In the genomic region with DNA sequence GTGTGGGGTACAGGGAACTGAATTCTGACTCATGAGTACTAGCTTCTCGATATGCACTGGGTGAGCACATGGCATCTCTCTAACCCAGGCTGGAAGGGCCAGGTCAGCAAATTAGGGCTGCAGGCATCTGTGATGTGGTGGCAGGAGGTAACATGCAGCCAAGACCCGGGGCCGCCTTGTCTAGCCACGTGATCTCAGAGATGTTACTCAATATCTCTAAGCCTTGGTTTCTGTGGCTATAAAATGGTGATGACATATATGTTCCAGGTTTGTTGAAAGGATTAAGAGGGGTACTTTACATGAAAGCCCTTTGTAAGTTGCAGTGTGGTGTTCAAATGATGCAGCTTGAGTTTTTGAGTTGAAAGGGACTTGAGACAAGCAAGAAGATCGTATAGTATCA, we compare ENCODE assay signal across 1 cellular context.
TF ChIP-seq lines count a peak whose summit lies in the region.

No MANE protein-coding gene starts in this region.

TF ChIP-seq in K562, 482 proteins besides CTCF, POLR2A, EP300 and RAD21 (continued from another document):
- TF ChIP-seq, protein P1, sequence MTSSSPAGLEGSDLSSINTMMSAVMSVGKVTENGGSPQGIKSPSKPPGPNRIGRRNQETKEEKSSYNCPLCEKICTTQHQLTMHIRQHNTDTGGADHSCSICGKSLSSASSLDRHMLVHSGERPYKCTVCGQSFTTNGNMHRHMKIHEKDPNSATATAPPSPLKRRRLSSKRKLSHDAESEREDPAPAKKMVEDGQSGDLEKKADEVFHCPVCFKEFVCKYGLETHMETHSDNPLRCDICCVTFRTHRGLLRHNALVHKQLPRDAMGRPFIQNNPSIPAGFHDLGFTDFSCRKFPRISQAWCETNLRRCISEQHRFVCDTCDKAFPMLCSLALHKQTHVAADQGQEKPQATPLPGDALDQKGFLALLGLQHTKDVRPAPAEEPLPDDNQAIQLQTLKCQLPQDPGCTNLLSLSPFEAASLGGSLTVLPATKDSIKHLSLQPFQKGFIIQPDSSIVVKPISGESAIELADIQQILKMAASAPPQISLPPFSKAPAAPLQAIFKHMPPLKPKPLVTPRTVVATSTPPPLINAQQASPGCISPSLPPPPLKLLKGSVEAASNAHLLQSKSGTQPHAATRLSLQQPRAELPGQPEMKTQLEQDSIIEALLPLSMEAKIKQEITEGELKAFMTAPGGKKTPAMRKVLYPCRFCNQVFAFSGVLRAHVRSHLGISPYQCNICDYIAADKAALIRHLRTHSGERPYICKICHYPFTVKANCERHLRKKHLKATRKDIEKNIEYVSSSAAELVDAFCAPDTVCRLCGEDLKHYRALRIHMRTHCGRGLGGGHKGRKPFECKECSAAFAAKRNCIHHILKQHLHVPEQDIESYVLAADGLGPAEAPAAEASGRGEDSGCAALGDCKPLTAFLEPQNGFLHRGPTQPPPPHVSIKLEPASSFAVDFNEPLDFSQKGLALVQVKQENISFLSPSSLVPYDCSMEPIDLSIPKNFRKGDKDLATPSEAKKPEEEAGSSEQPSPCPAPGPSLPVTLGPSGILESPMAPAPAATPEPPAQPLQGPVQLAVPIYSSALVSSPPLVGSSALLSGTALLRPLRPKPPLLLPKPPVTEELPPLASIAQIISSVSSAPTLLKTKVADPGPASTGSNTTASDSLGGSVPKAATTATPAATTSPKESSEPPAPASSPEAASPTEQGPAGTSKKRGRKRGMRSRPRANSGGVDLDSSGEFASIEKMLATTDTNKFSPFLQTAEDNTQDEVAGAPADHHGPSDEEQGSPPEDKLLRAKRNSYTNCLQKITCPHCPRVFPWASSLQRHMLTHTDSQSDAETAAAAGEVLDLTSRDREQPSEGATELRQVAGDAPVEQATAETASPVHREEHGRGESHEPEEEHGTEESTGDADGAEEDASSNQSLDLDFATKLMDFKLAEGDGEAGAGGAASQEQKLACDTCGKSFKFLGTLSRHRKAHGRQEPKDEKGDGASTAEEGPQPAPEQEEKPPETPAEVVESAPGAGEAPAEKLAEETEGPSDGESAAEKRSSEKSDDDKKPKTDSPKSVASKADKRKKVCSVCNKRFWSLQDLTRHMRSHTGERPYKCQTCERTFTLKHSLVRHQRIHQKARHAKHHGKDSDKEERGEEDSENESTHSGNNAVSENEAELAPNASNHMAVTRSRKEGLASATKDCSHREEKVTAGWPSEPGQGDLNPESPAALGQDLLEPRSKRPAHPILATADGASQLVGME (CRISPR knock-in tag; IDR thresholded peaks at IDR 0.05) = no peak
- TF ChIP-seq, protein P2, sequence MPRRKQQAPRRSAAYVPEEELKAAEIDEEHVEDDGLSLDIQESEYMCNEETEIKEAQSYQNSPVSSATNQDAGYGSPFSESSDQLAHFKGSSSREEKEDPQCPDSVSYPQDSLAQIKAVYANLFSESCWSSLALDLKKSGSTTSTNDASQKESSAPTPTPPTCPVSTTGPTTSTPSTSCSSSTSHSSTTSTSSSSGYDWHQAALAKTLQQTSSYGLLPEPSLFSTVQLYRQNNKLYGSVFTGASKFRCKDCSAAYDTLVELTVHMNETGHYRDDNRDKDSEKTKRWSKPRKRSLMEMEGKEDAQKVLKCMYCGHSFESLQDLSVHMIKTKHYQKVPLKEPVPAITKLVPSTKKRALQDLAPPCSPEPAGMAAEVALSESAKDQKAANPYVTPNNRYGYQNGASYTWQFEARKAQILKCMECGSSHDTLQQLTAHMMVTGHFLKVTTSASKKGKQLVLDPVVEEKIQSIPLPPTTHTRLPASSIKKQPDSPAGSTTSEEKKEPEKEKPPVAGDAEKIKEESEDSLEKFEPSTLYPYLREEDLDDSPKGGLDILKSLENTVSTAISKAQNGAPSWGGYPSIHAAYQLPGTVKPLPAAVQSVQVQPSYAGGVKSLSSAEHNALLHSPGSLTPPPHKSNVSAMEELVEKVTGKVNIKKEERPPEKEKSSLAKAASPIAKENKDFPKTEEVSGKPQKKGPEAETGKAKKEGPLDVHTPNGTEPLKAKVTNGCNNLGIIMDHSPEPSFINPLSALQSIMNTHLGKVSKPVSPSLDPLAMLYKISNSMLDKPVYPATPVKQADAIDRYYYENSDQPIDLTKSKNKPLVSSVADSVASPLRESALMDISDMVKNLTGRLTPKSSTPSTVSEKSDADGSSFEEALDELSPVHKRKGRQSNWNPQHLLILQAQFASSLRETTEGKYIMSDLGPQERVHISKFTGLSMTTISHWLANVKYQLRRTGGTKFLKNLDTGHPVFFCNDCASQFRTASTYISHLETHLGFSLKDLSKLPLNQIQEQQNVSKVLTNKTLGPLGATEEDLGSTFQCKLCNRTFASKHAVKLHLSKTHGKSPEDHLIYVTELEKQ (CRISPR knock-in tag; IDR thresholded peaks at IDR 0.05) = no peak
- TF ChIP-seq HMG20A (CRISPR knock-in tag; conservative IDR thresholded peaks at IDR 0.05) (no peak), CEBPG (CRISPR knock-in tag; IDR thresholded peaks at IDR 0.05) (no peak), CEBPG (tag; conservative IDR thresholded peaks at IDR 0.05 in 1 of 2, IDR thresholded peaks at IDR 0.05 in 1 of 2) (peak in 1 of 2 experiments; percentile 65; a peak in 2 of 4 replicates), SIRT6 (IDR thresholded peaks at IDR 0.05; ENCODE audit: low read depth, low read length) (no peak), CEBPB (tag; IDR thresholded peaks at IDR 0.05) (peak; percentile 67; the same call in 1 of the 2 replicates), TEAD2 (tag; IDR thresholded peaks at IDR 0.05) (no peak), KLF10 (CRISPR knock-in tag; IDR thresholded peaks at IDR 0.05) (no peak), L3MBTL2 (IDR thresholded peaks at IDR 0.05) (no peak), ZNF316 (IDR thresholded peaks at IDR 0.05) (peak; percentile 48; the same call in 1 of the 2 replicates), ZFP30 (CRISPR knock-in tag; IDR thresholded peaks at IDR 0.05; ENCODE audit: borderline replicate concordance) (no peak), MTA3 (IDR thresholded peaks at IDR 0.05; ENCODE audit: borderline replicate concordance) (no peak)
- TF ChIP-seq, protein P3, sequence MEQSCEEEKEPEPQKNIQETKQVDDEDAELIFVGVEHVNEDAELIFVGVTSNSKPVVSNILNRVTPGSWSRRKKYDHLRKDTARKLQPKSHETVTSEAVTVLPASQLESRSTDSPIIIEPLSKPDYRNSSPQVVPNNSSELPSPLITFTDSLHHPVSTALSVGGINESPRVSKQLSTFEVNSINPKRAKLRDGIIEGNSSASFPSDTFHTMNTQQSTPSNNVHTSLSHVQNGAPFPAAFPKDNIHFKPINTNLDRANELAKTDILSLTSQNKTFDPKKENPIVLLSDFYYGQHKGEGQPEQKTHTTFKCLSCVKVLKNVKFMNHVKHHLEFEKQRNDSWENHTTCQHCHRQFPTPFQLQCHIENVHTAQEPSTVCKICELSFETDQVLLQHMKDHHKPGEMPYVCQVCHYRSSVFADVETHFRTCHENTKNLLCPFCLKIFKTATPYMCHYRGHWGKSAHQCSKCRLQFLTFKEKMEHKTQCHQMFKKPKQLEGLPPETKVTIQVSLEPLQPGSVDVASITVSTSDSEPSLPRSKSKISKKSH (CRISPR knock-in tag; IDR thresholded peaks at IDR 0.05) = no peak
- TF ChIP-seq, protein P4, sequence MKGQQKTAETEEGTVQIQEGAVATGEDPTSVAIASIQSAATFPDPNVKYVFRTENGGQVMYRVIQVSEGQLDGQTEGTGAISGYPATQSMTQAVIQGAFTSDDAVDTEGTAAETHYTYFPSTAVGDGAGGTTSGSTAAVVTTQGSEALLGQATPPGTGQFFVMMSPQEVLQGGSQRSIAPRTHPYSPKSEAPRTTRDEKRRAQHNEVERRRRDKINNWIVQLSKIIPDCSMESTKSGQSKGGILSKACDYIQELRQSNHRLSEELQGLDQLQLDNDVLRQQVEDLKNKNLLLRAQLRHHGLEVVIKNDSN (CRISPR knock-in tag; IDR thresholded peaks at IDR 0.05) = peak; percentile 50; the same call in 1 of the 2 replicates
- TF ChIP-seq, protein P5, sequence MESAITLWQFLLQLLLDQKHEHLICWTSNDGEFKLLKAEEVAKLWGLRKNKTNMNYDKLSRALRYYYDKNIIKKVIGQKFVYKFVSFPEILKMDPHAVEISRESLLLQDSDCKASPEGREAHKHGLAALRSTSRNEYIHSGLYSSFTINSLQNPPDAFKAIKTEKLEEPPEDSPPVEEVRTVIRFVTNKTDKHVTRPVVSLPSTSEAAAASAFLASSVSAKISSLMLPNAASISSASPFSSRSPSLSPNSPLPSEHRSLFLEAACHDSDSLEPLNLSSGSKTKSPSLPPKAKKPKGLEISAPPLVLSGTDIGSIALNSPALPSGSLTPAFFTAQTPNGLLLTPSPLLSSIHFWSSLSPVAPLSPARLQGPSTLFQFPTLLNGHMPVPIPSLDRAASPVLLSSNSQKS (CRISPR knock-in tag; IDR thresholded peaks at IDR 0.05) = no peak
- TF ChIP-seq, protein P6, sequence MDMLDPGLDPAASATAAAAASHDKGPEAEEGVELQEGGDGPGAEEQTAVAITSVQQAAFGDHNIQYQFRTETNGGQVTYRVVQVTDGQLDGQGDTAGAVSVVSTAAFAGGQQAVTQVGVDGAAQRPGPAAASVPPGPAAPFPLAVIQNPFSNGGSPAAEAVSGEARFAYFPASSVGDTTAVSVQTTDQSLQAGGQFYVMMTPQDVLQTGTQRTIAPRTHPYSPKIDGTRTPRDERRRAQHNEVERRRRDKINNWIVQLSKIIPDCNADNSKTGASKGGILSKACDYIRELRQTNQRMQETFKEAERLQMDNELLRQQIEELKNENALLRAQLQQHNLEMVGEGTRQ (CRISPR knock-in tag; IDR thresholded peaks at IDR 0.05) = peak; percentile 20; the same call in 1 of the 2 replicates
- TF ChIP-seq, protein P7, sequence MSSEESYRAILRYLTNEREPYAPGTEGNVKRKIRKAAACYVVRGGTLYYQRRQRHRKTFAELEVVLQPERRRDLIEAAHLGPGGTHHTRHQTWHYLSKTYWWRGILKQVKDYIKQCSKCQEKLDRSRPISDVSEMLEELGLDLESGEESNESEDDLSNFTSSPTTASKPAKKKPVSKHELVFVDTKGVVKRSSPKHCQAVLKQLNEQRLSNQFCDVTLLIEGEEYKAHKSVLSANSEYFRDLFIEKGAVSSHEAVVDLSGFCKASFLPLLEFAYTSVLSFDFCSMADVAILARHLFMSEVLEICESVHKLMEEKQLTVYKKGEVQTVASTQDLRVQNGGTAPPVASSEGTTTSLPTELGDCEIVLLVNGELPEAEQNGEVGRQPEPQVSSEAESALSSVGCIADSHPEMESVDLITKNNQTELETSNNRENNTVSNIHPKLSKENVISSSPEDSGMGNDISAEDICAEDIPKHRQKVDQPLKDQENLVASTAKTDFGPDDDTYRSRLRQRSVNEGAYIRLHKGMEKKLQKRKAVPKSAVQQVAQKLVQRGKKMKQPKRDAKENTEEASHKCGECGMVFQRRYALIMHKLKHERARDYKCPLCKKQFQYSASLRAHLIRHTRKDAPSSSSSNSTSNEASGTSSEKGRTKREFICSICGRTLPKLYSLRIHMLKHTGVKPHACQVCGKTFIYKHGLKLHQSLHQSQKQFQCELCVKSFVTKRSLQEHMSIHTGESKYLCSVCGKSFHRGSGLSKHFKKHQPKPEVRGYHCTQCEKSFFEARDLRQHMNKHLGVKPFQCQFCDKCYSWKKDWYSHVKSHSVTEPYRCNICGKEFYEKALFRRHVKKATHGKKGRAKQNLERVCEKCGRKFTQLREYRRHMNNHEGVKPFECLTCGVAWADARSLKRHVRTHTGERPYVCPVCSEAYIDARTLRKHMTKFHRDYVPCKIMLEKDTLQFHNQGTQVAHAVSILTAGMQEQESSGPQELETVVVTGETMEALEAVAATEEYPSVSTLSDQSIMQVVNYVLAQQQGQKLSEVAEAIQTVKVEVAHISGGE (CRISPR knock-in tag; IDR thresholded peaks at IDR 0.05) = no peak
- TF ChIP-seq, protein P8, sequence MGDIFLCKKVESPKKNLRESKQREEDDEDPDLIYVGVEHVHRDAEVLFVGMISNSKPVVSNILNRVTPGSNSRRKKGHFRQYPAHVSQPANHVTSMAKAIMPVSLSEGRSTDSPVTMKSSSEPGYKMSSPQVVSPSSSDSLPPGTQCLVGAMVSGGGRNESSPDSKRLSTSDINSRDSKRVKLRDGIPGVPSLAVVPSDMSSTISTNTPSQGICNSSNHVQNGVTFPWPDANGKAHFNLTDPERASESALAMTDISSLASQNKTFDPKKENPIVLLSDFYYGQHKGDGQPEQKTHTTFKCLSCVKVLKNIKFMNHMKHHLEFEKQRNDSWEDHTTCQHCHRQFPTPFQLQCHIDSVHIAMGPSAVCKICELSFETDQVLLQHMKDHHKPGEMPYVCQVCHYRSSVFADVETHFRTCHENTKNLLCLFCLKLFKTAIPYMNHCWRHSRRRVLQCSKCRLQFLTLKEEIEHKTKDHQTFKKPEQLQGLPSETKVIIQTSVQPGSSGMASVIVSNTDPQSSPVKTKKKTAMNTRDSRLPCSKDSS (IDR thresholded peaks at IDR 0.05; ENCODE audit: low read depth, partially characterized antibody) = no peak
TF ChIP-seq in K562: peak in this region for 5.
